In genomic region chr15:81783076-81783475, GRCh38 we compare ENCODE assay signal across 19 cellular contexts.
DNase-seq lines count a peak whose midpoint lies in the region; ATAC-seq and TF ChIP-seq lines count a peak whose summit lies in the region.
"Had no signal": no experiment of that assay in that cellular context is flagged by ENCODE, and none has a peak within 500 bp of the region (broad histone marks: within the 10 kb centered on the region; RNA-seq: fewer than 3 reads in every experiment).

No MANE protein-coding gene starts in this region.

- H3K36me3 Mint-ChIP-seq in neural crest cell (ENCODE audit: low read depth) (peaks cover 15% of the 10 kb centered on the region), osteocyte (ENCODE audit: unreplicated experiment) (no peaks in the 10 kb centered on the region)
- H3K36me3 Mint-ChIP-seq: CD8-positive, alpha-beta T cell had no signal

- DNase-seq in WERI-Rb-1 (no peak), esophagus muscularis mucosa (ENCODE audit: extremely low spot score) (peak; percentile 88), neural crest cell (ENCODE audit: low read depth, low spot score) (no peak), osteocyte (ENCODE audit: extremely low spot score, unreplicated experiment) (peak; percentile 53), retina (no peak), NCI-H1417 treated with DMSO at 0.1 percent for 48 hours (lab: John Stamatoyannopoulos, UW) (no peak), C1 segment of cervical spinal cord (lab: John Stamatoyannopoulos, UW) (no peak)
- DNase-seq: BE2C; Caco-2; Calu3; CD4-positive, alpha-beta T cell; CD8-positive, alpha-beta T cell; DMS79 treated with DMSO at 0.1 percent for 48 hours; GF-D8 had no signal

- H3K4me3 Mint-ChIP-seq in neural crest cell (no peak overlapping the region), osteocyte (ENCODE audit: unreplicated experiment) (no peak overlapping the region)
- H3K4me3 Mint-ChIP-seq: CD4-positive, alpha-beta T cell; CD8-positive, alpha-beta T cell had no signal

- intact Hi-C loops in esophagus muscularis mucosa (cut with DNase I) = no loop called here

- H3K4me1 Mint-ChIP-seq in neural crest cell (no peaks in the 10 kb centered on the region), osteocyte (ENCODE audit: unreplicated experiment) (no peaks in the 10 kb centered on the region)

- H3K27me3 ChIP-seq in WERI-Rb-1 (ENCODE audit: insufficient read depth, low read depth, severe bottlenecking) (no peaks in the 10 kb centered on the region), esophagus muscularis mucosa (no peaks in the 10 kb centered on the region)
- H3K27me3 ChIP-seq: BE2C, BLaER1 had no signal

- no peaks in the 10 kb centered on the region for H3K36me3 ChIP-seq in WERI-Rb-1
- H3K36me3 ChIP-seq in esophagus muscularis mucosa = no peaks in the 10 kb centered on the region
- H3K36me3 ChIP-seq: BE2C, BLaER1 had no signal

- H3K9me3 Mint-ChIP-seq in neural crest cell (peaks cover 2% of the 10 kb centered on the region), osteocyte (ENCODE audit: unreplicated experiment) (no peaks in the 10 kb centered on the region)
- H3K9me3 Mint-ChIP-seq: CD4-positive, alpha-beta T cell; CD8-positive, alpha-beta T cell had no signal

- no peak for TF ChIP-seq EP300 in esophagus muscularis mucosa (IDR thresholded peaks at IDR 0.05)

- no peak for TF ChIP-seq POLR2A in esophagus muscularis mucosa (IDR thresholded peaks at IDR 0.05; ENCODE audit: low read depth)

- H3K4me1 ChIP-seq in esophagus muscularis mucosa = no peaks in the 10 kb centered on the region
- H3K4me1 ChIP-seq: A549, BE2C, BLaER1, Caco-2 had no signal

- H3K4me3 ChIP-seq in WERI-Rb-1 (ENCODE audit: low read depth, low read length) (no peak overlapping the region), esophagus muscularis mucosa (no peak overlapping the region)
- H3K4me3 ChIP-seq: A549, BLaER1 had no signal

- ATAC-seq in HG02852 (IDR thresholded peaks at IDR 0.05; ENCODE audit: unreplicated experiment) = no peak
- ATAC-seq: A549; CD8-positive, alpha-beta T cell had no signal

- H3K9me3 ChIP-seq in WERI-Rb-1 (ENCODE audit: severe bottlenecking) = peaks cover 44% of the 10 kb centered on the region
- H3K9me3 ChIP-seq in esophagus muscularis mucosa = no peaks in the 10 kb centered on the region
- H3K9me3 ChIP-seq: A549, BE2C, BLaER1, Caco-2 had no signal

- 93% methylated on average over 5 of the region's 5 CpGs for WGBS in esophagus muscularis mucosa

- H3K27me3 Mint-ChIP-seq in neural crest cell (ENCODE audit: low read depth) = no peaks in the 10 kb centered on the region
- H3K27me3 Mint-ChIP-seq in osteocyte (ENCODE audit: unreplicated experiment) = peaks cover 4% of the 10 kb centered on the region

- H3K27ac ChIP-seq in WERI-Rb-1 = peak overlapping the region; percentile 45
- H3K27ac ChIP-seq in esophagus muscularis mucosa (replicated peaks in 1 of 4) = no peak overlapping the region
- H3K27ac ChIP-seq: 22Rv1, A549, BLaER1, C4-2B had no signal

- no peak for TF ChIP-seq CTCF in WERI-Rb-1 (IDR thresholded peaks at IDR 0.05; ENCODE audit: low read depth, low read length)
- TF ChIP-seq CTCF in esophagus muscularis mucosa (IDR thresholded peaks at IDR 0.05) = no peak
- no peak for TF ChIP-seq CTCF in neural crest cell (conservative IDR thresholded peaks at IDR 0.05)
- TF ChIP-seq CTCF in osteocyte (IDR thresholded peaks at IDR 0.05) = no peak

- H3K27ac Mint-ChIP-seq in neural crest cell (ENCODE audit: unreplicated experiment) (peak overlapping the region; percentile 64), osteocyte (ENCODE audit: unreplicated experiment) (no peak overlapping the region)
- H3K27ac Mint-ChIP-seq: CD4-positive, alpha-beta T cell; CD8-positive, alpha-beta T cell had no signal

Comparison
In these comparisons a context has a peak if more than half of its experiments do, and no peak if none do; other contexts are left out.
1. DNase-seq: peak in esophagus muscularis mucosa (single experiment) and osteocyte (single experiment); none in WERI-Rb-1 (single experiment), neural crest cell (single experiment), retina (single experiment), NCI-H1417 treated with DMSO at 0.1 percent for 48 hours (single experiment) and C1 segment of cervical spinal cord (0 of 14).